ENCODE assay signal across 1 cellular context in the genomic region with DNA sequence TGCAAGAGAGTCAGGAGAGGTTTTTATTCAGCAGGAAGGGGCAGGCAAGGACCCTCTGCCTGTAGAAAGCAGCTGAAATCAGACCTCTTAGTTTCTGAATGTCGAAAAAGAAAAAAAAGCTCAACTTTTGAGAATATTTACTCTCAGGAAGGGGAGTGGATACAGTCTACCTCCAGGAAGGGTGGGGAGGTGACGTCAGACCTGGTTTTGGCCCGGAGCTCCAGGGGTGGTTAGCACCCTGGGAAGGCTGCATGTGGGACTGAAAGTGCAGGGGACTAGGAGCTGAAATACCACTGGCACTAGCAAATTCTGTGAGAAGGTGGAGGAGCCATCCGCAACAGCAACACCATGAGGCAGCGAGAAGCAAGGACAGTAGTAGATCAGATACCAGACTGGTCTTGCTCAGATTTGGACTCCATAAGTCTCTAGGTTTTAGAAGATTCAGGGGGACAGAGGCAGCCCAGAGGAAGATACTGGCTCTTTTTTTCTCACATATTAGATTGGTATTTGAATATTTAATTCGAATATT.
TF ChIP-seq lines count a peak whose summit lies in the region.

No MANE protein-coding gene starts in this region.

TF ChIP-seq in GM23338, 12 proteins besides CTCF, POLR2A, EP300 and RAD21 (continued from another document):
- TF ChIP-seq, protein P1, sequence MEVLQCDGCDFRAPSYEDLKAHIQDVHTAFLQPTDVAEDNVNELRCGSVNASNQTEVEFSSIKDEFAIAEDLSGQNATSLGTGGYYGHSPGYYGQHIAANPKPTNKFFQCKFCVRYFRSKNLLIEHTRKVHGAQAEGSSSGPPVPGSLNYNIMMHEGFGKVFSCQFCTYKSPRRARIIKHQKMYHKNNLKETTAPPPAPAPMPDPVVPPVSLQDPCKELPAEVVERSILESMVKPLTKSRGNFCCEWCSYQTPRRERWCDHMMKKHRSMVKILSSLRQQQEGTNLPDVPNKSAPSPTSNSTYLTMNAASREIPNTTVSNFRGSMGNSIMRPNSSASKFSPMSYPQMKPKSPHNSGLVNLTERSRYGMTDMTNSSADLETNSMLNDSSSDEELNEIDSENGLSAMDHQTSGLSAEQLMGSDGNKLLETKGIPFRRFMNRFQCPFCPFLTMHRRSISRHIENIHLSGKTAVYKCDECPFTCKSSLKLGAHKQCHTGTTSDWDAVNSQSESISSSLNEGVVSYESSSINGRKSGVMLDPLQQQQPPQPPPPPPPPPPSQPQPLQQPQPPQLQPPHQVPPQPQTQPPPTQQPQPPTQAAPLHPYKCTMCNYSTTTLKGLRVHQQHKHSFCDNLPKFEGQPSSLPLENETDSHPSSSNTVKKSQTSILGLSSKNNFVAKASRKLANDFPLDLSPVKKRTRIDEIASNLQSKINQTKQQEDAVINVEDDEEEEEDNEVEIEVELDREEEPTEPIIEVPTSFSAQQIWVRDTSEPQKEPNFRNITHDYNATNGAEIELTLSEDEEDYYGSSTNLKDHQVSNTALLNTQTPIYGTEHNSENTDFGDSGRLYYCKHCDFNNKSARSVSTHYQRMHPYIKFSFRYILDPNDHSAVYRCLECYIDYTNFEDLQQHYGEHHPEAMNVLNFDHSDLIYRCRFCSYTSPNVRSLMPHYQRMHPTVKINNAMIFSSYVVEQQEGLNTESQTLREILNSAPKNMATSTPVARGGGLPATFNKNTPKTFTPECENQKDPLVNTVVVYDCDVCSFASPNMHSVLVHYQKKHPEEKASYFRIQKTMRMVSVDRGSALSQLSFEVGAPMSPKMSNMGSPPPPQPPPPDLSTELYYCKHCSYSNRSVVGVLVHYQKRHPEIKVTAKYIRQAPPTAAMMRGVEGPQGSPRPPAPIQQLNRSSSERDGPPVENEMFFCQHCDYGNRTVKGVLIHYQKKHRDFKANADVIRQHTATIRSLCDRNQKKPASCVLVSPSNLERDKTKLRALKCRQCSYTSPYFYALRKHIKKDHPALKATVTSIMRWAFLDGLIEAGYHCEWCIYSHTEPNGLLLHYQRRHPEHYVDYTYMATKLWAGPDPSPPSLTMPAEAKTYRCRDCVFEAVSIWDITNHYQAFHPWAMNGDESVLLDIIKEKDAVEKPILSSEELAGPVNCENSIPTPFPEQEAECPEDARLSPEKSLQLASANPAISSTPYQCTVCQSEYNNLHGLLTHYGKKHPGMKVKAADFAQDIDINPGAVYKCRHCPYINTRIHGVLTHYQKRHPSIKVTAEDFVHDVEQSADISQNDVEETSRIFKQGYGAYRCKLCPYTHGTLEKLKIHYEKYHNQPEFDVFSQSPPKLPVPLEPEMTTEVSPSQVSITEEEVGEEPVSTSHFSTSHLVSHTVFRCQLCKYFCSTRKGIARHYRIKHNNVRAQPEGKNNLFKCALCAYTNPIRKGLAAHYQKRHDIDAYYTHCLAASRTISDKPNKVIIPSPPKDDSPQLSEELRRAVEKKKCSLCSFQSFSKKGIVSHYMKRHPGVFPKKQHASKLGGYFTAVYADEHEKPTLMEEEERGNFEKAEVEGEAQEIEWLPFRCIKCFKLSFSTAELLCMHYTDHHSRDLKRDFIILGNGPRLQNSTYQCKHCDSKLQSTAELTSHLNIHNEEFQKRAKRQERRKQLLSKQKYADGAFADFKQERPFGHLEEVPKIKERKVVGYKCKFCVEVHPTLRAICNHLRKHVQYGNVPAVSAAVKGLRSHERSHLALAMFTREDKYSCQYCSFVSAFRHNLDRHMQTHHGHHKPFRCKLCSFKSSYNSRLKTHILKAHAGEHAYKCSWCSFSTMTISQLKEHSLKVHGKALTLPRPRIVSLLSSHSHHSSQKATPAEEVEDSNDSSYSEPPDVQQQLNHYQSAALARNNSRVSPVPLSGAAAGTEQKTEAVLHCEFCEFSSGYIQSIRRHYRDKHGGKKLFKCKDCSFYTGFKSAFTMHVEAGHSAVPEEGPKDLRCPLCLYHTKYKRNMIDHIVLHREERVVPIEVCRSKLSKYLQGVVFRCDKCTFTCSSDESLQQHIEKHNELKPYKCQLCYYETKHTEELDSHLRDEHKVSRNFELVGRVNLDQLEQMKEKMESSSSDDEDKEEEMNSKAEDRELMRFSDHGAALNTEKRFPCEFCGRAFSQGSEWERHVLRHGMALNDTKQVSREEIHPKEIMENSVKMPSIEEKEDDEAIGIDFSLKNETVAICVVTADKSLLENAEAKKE (CRISPR knock-in tag; IDR thresholded peaks at IDR 0.05), result no peak
- TF ChIP-seq CREB1 (CRISPR knock-in tag; IDR thresholded peaks at IDR 0.05; ENCODE audit: low read depth), result no peak
- TF ChIP-seq, protein P2, sequence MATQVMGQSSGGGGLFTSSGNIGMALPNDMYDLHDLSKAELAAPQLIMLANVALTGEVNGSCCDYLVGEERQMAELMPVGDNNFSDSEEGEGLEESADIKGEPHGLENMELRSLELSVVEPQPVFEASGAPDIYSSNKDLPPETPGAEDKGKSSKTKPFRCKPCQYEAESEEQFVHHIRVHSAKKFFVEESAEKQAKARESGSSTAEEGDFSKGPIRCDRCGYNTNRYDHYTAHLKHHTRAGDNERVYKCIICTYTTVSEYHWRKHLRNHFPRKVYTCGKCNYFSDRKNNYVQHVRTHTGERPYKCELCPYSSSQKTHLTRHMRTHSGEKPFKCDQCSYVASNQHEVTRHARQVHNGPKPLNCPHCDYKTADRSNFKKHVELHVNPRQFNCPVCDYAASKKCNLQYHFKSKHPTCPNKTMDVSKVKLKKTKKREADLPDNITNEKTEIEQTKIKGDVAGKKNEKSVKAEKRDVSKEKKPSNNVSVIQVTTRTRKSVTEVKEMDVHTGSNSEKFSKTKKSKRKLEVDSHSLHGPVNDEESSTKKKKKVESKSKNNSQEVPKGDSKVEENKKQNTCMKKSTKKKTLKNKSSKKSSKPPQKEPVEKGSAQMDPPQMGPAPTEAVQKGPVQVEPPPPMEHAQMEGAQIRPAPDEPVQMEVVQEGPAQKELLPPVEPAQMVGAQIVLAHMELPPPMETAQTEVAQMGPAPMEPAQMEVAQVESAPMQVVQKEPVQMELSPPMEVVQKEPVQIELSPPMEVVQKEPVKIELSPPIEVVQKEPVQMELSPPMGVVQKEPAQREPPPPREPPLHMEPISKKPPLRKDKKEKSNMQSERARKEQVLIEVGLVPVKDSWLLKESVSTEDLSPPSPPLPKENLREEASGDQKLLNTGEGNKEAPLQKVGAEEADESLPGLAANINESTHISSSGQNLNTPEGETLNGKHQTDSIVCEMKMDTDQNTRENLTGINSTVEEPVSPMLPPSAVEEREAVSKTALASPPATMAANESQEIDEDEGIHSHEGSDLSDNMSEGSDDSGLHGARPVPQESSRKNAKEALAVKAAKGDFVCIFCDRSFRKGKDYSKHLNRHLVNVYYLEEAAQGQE (IDR thresholded peaks at IDR 0.05; ENCODE audit: unreplicated experiment), result no peak
- TF ChIP-seq, protein P3, sequence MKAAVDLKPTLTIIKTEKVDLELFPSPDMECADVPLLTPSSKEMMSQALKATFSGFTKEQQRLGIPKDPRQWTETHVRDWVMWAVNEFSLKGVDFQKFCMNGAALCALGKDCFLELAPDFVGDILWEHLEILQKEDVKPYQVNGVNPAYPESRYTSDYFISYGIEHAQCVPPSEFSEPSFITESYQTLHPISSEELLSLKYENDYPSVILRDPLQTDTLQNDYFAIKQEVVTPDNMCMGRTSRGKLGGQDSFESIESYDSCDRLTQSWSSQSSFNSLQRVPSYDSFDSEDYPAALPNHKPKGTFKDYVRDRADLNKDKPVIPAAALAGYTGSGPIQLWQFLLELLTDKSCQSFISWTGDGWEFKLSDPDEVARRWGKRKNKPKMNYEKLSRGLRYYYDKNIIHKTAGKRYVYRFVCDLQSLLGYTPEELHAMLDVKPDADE (IDR thresholded peaks at IDR 0.05), result no peak
- TF ChIP-seq ZNF331 (CRISPR knock-in tag; IDR thresholded peaks at IDR 0.05; ENCODE audit: low read depth), result no peak
- TF ChIP-seq JUNB (IDR thresholded peaks at IDR 0.05; ENCODE audit: unreplicated experiment), result no peak
- no peak for TF ChIP-seq POLR2AphosphoS5 (IDR thresholded peaks at IDR 0.05; ENCODE audit: low read depth)
- no peak for TF ChIP-seq ZNF114 (CRISPR knock-in tag; IDR thresholded peaks at IDR 0.05)
- TF ChIP-seq EZH2 (IDR thresholded peaks at IDR 0.05; ENCODE audit: low read depth, unreplicated experiment), result no peak
- TF ChIP-seq NANOG (IDR thresholded peaks at IDR 0.05; ENCODE audit: borderline replicate concordance), result no peak
- TF ChIP-seq EZH2phosphoT487 (IDR thresholded peaks at IDR 0.05; ENCODE audit: unreplicated experiment), result no peak
